Comparison of ENCODE assay signal across 1 cellular context in the genomic region with DNA sequence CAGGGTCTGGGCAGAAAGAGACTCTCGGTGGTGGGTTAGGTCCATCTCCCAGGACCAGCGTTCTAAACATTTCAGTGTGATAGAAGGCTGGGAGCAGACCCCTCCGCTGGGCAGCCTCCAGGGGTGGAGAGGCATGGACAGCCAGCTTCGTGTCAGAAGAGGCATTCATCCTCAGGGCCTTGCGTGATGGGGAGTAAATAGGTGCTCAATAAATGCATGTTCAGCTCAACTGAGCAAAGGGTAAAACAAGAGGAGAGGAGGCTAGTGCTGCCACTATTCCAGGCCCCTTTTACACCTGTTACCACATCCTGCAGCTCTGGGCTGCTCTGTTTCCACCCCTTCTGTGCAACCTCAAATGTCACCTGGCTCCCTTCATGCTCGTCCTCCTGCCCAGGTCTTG.
TF ChIP-seq lines count a peak whose summit lies in the region.

No MANE protein-coding gene starts in this region.

TF ChIP-seq in GM23338, 12 proteins besides CTCF, POLR2A, EP300 and RAD21:
- TF ChIP-seq EZH2phosphoT487 (IDR thresholded peaks at IDR 0.05; ENCODE audit: unreplicated experiment), result no peak
- TF ChIP-seq STAT1 (IDR thresholded peaks at IDR 0.05; ENCODE audit: unreplicated experiment), result no peak
- no peak for TF ChIP-seq JUNB (IDR thresholded peaks at IDR 0.05; ENCODE audit: unreplicated experiment)
- no peak for TF ChIP-seq ZNF114 (CRISPR knock-in tag; IDR thresholded peaks at IDR 0.05)
- no peak for TF ChIP-seq POLR2AphosphoS5 (IDR thresholded peaks at IDR 0.05; ENCODE audit: low read depth)
- no peak for TF ChIP-seq NANOG (IDR thresholded peaks at IDR 0.05; ENCODE audit: borderline replicate concordance)
- TF ChIP-seq, protein P1, sequence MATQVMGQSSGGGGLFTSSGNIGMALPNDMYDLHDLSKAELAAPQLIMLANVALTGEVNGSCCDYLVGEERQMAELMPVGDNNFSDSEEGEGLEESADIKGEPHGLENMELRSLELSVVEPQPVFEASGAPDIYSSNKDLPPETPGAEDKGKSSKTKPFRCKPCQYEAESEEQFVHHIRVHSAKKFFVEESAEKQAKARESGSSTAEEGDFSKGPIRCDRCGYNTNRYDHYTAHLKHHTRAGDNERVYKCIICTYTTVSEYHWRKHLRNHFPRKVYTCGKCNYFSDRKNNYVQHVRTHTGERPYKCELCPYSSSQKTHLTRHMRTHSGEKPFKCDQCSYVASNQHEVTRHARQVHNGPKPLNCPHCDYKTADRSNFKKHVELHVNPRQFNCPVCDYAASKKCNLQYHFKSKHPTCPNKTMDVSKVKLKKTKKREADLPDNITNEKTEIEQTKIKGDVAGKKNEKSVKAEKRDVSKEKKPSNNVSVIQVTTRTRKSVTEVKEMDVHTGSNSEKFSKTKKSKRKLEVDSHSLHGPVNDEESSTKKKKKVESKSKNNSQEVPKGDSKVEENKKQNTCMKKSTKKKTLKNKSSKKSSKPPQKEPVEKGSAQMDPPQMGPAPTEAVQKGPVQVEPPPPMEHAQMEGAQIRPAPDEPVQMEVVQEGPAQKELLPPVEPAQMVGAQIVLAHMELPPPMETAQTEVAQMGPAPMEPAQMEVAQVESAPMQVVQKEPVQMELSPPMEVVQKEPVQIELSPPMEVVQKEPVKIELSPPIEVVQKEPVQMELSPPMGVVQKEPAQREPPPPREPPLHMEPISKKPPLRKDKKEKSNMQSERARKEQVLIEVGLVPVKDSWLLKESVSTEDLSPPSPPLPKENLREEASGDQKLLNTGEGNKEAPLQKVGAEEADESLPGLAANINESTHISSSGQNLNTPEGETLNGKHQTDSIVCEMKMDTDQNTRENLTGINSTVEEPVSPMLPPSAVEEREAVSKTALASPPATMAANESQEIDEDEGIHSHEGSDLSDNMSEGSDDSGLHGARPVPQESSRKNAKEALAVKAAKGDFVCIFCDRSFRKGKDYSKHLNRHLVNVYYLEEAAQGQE (IDR thresholded peaks at IDR 0.05; ENCODE audit: unreplicated experiment), result no peak
- no peak for TF ChIP-seq ZNF331 (CRISPR knock-in tag; IDR thresholded peaks at IDR 0.05; ENCODE audit: low read depth)
- TF ChIP-seq EZH2 (IDR thresholded peaks at IDR 0.05; ENCODE audit: low read depth, unreplicated experiment), result no peak
- no peak for TF ChIP-seq CREB1 (CRISPR knock-in tag; IDR thresholded peaks at IDR 0.05; ENCODE audit: low read depth)
- TF ChIP-seq, protein P2, sequence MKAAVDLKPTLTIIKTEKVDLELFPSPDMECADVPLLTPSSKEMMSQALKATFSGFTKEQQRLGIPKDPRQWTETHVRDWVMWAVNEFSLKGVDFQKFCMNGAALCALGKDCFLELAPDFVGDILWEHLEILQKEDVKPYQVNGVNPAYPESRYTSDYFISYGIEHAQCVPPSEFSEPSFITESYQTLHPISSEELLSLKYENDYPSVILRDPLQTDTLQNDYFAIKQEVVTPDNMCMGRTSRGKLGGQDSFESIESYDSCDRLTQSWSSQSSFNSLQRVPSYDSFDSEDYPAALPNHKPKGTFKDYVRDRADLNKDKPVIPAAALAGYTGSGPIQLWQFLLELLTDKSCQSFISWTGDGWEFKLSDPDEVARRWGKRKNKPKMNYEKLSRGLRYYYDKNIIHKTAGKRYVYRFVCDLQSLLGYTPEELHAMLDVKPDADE (IDR thresholded peaks at IDR 0.05), result no peak
- TF ChIP-seq, protein P3, sequence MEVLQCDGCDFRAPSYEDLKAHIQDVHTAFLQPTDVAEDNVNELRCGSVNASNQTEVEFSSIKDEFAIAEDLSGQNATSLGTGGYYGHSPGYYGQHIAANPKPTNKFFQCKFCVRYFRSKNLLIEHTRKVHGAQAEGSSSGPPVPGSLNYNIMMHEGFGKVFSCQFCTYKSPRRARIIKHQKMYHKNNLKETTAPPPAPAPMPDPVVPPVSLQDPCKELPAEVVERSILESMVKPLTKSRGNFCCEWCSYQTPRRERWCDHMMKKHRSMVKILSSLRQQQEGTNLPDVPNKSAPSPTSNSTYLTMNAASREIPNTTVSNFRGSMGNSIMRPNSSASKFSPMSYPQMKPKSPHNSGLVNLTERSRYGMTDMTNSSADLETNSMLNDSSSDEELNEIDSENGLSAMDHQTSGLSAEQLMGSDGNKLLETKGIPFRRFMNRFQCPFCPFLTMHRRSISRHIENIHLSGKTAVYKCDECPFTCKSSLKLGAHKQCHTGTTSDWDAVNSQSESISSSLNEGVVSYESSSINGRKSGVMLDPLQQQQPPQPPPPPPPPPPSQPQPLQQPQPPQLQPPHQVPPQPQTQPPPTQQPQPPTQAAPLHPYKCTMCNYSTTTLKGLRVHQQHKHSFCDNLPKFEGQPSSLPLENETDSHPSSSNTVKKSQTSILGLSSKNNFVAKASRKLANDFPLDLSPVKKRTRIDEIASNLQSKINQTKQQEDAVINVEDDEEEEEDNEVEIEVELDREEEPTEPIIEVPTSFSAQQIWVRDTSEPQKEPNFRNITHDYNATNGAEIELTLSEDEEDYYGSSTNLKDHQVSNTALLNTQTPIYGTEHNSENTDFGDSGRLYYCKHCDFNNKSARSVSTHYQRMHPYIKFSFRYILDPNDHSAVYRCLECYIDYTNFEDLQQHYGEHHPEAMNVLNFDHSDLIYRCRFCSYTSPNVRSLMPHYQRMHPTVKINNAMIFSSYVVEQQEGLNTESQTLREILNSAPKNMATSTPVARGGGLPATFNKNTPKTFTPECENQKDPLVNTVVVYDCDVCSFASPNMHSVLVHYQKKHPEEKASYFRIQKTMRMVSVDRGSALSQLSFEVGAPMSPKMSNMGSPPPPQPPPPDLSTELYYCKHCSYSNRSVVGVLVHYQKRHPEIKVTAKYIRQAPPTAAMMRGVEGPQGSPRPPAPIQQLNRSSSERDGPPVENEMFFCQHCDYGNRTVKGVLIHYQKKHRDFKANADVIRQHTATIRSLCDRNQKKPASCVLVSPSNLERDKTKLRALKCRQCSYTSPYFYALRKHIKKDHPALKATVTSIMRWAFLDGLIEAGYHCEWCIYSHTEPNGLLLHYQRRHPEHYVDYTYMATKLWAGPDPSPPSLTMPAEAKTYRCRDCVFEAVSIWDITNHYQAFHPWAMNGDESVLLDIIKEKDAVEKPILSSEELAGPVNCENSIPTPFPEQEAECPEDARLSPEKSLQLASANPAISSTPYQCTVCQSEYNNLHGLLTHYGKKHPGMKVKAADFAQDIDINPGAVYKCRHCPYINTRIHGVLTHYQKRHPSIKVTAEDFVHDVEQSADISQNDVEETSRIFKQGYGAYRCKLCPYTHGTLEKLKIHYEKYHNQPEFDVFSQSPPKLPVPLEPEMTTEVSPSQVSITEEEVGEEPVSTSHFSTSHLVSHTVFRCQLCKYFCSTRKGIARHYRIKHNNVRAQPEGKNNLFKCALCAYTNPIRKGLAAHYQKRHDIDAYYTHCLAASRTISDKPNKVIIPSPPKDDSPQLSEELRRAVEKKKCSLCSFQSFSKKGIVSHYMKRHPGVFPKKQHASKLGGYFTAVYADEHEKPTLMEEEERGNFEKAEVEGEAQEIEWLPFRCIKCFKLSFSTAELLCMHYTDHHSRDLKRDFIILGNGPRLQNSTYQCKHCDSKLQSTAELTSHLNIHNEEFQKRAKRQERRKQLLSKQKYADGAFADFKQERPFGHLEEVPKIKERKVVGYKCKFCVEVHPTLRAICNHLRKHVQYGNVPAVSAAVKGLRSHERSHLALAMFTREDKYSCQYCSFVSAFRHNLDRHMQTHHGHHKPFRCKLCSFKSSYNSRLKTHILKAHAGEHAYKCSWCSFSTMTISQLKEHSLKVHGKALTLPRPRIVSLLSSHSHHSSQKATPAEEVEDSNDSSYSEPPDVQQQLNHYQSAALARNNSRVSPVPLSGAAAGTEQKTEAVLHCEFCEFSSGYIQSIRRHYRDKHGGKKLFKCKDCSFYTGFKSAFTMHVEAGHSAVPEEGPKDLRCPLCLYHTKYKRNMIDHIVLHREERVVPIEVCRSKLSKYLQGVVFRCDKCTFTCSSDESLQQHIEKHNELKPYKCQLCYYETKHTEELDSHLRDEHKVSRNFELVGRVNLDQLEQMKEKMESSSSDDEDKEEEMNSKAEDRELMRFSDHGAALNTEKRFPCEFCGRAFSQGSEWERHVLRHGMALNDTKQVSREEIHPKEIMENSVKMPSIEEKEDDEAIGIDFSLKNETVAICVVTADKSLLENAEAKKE (CRISPR knock-in tag; IDR thresholded peaks at IDR 0.05), result no peak
